In the genomic region with DNA sequence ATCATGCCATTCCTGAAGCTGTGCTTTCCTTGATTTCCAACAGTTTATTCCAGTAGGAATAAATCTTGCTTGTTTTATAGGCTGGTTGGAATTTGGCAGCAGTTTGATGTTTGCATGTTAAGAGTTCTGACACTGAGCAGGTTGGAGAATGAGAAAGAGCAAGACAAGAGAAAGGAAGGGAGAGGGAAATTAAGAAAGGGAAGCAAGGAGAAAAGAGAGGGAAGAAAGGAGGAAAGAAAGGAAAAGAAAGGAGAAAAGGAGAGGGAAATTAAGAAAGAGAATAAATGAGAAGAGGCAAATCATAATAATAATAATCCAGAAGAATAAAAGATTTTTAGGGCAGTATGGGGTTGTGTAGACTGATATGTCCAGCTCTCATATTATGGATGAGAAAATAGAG, we compare ENCODE assay signal across 9 cellular contexts.
"Had no signal": no experiment of that assay in that cellular context is flagged by ENCODE, and none has a peak within 500 bp of the region (broad histone marks: within the 10 kb centered on the region; RNA-seq: fewer than 3 reads in every experiment).

No MANE protein-coding gene starts in this region.

- DNase-seq: GM23248, GOT3, H7, IMR-90, KBM-7 had no signal

- ATAC-seq: HCT116 had no signal

- H3K4me1 ChIP-seq: HAP-1 had no signal

- H3K9ac ChIP-seq: GM23248, KMS-11 had no signal

- H3K36me3 ChIP-seq: HAP-1 had no signal

- H2AFZ ChIP-seq: GM23248 had no signal

- H3K27ac ChIP-seq: GM23248, HL-60, KMS-11 had no signal

- H3K4me3 ChIP-seq: GM23248, HAP-1 had no signal

- H3K4me2 ChIP-seq: KMS-11 had no signal

- H3K9me3 ChIP-seq: HAP-1 had no signal
